ENCODE assay signal across 19 cellular contexts in the genomic region with DNA sequence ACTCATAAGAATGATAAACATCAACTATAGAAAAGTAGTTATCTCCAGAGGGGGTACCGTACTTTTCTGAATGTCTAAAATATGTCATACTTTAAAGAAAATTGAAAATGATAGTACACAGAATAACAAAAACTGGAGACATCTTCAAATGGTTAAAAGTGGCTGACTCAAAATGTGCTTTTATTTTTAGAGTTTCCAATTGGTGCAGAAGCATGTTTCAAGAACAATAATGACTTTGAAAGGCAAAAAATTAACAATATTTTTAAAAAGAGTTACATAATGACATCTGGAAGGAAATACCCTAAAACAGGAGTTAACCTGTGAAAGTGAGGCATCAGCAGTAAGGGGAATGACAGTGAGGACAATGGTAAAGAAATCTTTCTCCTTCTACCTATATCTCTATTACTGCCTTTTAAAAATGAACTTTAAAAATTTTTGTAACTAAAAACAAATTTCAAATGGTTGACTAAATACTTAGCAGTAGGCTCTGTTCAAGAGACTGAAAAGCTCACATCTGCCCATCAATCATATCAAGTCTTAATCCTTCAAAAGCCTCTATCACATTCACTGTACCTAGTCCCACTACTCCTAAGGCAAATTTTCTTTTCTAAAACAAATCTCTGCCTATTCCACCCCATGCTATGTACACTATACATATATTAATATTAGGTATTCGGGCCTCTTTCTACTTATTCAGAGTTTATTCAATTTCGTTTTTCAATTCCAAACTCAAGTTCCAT. TPM values are rescaled to one million over a fixed set of nuclear protein-coding genes. Genes with fewer than 3 reads are reported as not detected.
A peak's percentile ranks its signal among the peaks of the same experiment; 100 is the strongest.
DNase-seq lines count a peak whose midpoint lies in the region; ATAC-seq and TF ChIP-seq lines count a peak whose summit lies in the region.
"Had no signal": no experiment of that assay in that cellular context is flagged by ENCODE, and none has a peak within 500 bp of the region (broad histone marks: within the 10 kb centered on the region; RNA-seq: fewer than 3 reads in every experiment).

No MANE protein-coding gene starts in this region.

- peak; percentile 80 for ATAC-seq in GM21723 (IDR thresholded peaks at IDR 0.05; ENCODE audit: unreplicated experiment)
- ATAC-seq in HG03108 (IDR thresholded peaks at IDR 0.05; ENCODE audit: unreplicated experiment) = peak; percentile 63
- ATAC-seq in HG03025 (IDR thresholded peaks at IDR 0.05; ENCODE audit: low FRiP score, unreplicated experiment) = no peak
- ATAC-seq: activated CD8-positive, alpha-beta T cell treated with anti-CD3 and anti-CD28 coated beads for 36 hours; heart right ventricle had no signal

- H3K4me1 Mint-ChIP-seq in CD4-positive, alpha-beta memory T cell = no peaks in the 10 kb centered on the region
- no peaks in the 10 kb centered on the region for H3K4me1 Mint-ChIP-seq in glutamatergic neuron (ENCODE audit: low read depth, unreplicated experiment)

- intact Hi-C loops in CD4-positive, alpha-beta memory T cell (cut with micrococcal nuclease) = no loop called here

- H3K4me3 ChIP-seq in CD4-positive, alpha-beta memory T cell (ENCODE audit: low read length in 2 of 2) = no peak overlapping the region
- H3K4me3 ChIP-seq: heart right ventricle, testis had no signal

- POLR2A ChIA-PET in CD4-positive, alpha-beta memory T cell (lab: Charles Lee; ENCODE audit: partially characterized antibody) = no interaction called here

- no peak overlapping the region for H3K27ac ChIP-seq in CD4-positive, alpha-beta memory T cell (ENCODE audit: low read depth, low read length)
- H3K27ac ChIP-seq in substantia nigra (ENCODE audit: low read depth, low read length, poor library complexity, severe bottlenecking) = no peak overlapping the region
- H3K27ac ChIP-seq: 22Rv1, heart right ventricle, testis had no signal

- DNase-seq in NCI-H82 (lab: John Stamatoyannopoulos, UW) = peak; percentile 4
- no peak for DNase-seq in NCI-H82 treated with DMSO at 0.1 percent for 48 hours (lab: John Stamatoyannopoulos, UW; ENCODE audit: unreplicated experiment)
- no peak for DNase-seq in CD4-positive, alpha-beta memory T cell
- no peak for DNase-seq in substantia nigra (lab: John Stamatoyannopoulos, UW)
- no peak for DNase-seq in glutamatergic neuron
- DNase-seq: activated CD8-positive, alpha-beta T cell treated with anti-CD3 and anti-CD28 coated beads for 36 hours; activated naive CD4-positive, alpha-beta T cell treated with anti-CD3 and anti-CD28 coated beads for 36 hours; heart right ventricle; testis had no signal

- H3K36me3 Mint-ChIP-seq in CD4-positive, alpha-beta memory T cell = no peaks in the 10 kb centered on the region
- no peaks in the 10 kb centered on the region for H3K36me3 Mint-ChIP-seq in glutamatergic neuron (ENCODE audit: unreplicated experiment)

- no peak overlapping the region for H3K4me3 Mint-ChIP-seq in CD4-positive, alpha-beta memory T cell
- no peak overlapping the region for H3K4me3 Mint-ChIP-seq in glutamatergic neuron (ENCODE audit: unreplicated experiment)
- H3K4me3 Mint-ChIP-seq: activated CD8-positive, alpha-beta T cell treated with anti-CD3 and anti-CD28 coated beads for 36 hours; activated naive CD4-positive, alpha-beta T cell treated with anti-CD3 and anti-CD28 coated beads for 36 hours; T-helper 2 cell treated with Interferon-gamma antibody and Interleukin-4, amounts not matched to agents 5 μg/mL and 100 μg/mL, for 36 hours had no signal

- no peaks in the 10 kb centered on the region for H3K27me3 Mint-ChIP-seq in CD4-positive, alpha-beta memory T cell
- H3K27me3 Mint-ChIP-seq in glutamatergic neuron (ENCODE audit: unreplicated experiment) = no peaks in the 10 kb centered on the region
- H3K27me3 Mint-ChIP-seq: activated CD8-positive, alpha-beta T cell treated with anti-CD3 and anti-CD28 coated beads for 36 hours had no signal

- CTCF ChIA-PET in CD4-positive, alpha-beta memory T cell (lab: Charles Lee; ENCODE audit: partially characterized antibody) = no interaction called here

- H3K9me3 ChIP-seq in CD4-positive, alpha-beta memory T cell (ENCODE audit: control insufficient read depth in 1 of 2, low read length in 2 of 2) = no peaks in the 10 kb centered on the region
- H3K9me3 ChIP-seq: testis had no signal

- no peak overlapping the region for H3K27ac Mint-ChIP-seq in CD4-positive, alpha-beta memory T cell
- no peak overlapping the region for H3K27ac Mint-ChIP-seq in glutamatergic neuron (ENCODE audit: unreplicated experiment)
- H3K27ac Mint-ChIP-seq: activated CD8-positive, alpha-beta T cell treated with anti-CD3 and anti-CD28 coated beads for 36 hours; activated naive CD4-positive, alpha-beta T cell treated with anti-CD3 and anti-CD28 coated beads for 36 hours; T-helper 2 cell treated with Interferon-gamma antibody and Interleukin-4, amounts not matched to agents 5 μg/mL and 100 μg/mL, for 36 hours had no signal

- H3K36me3 ChIP-seq in CD4-positive, alpha-beta memory T cell (ENCODE audit: insufficient read depth, low read length) = no peaks in the 10 kb centered on the region
- H3K36me3 ChIP-seq: heart right ventricle had no signal

- TF ChIP-seq CTCF in glutamatergic neuron (IDR thresholded peaks at IDR 0.05; ENCODE audit: partially characterized antibody, unreplicated experiment) = no peak

- no peaks in the 10 kb centered on the region for H3K27me3 ChIP-seq in CD4-positive, alpha-beta memory T cell (ENCODE audit: insufficient read depth, low read length)
- H3K27me3 ChIP-seq: heart right ventricle, testis had no signal

- H3K9me3 Mint-ChIP-seq in CD4-positive, alpha-beta memory T cell = peaks cover 0 to 6% (median 0%) of the 10 kb centered on the region in 8 donors
- H3K9me3 Mint-ChIP-seq in glutamatergic neuron (ENCODE audit: unreplicated experiment) = no peaks in the 10 kb centered on the region
- H3K9me3 Mint-ChIP-seq: activated CD8-positive, alpha-beta T cell treated with anti-CD3 and anti-CD28 coated beads for 36 hours; activated naive CD4-positive, alpha-beta T cell treated with anti-CD3 and anti-CD28 coated beads for 36 hours; T-helper 2 cell treated with Interferon-gamma antibody and Interleukin-4, amounts not matched to agents 5 μg/mL and 100 μg/mL, for 36 hours had no signal

- no peaks in the 10 kb centered on the region for H3K4me1 ChIP-seq in CD4-positive, alpha-beta memory T cell (ENCODE audit: insufficient read depth, low read length)
- H3K4me1 ChIP-seq: heart right ventricle, testis had no signal

RNA-seq across cellular contexts. Expression of a gene that starts 3.0 kb away (rescaled TPM):
- not detected for total RNA-seq in CD4-positive, alpha-beta memory T cell
- not detected for polyA plus RNA-seq in CD4-positive, alpha-beta memory T cell
- not detected for total RNA-seq in glutamatergic neuron (ENCODE audit: unreplicated experiment)
- total RNA-seq: activated CD8-positive, alpha-beta T cell treated with anti-CD3 and anti-CD28 coated beads for 36 hours; activated naive CD4-positive, alpha-beta T cell treated with anti-CD3 and anti-CD28 coated beads for 36 hours; cardiac septum; endothelial cell of umbilical vein; heart right ventricle; RPMI7951 had no signal
- polyA plus RNA-seq: endothelial cell of umbilical vein, heart right ventricle, liver, neural cell had no signal

RNA-seq across cellular contexts. Expression of a gene that starts 55.6 kb away (rescaled TPM):
- total RNA-seq in CD4-positive, alpha-beta memory T cell = not detected
- not detected for polyA plus RNA-seq in CD4-positive, alpha-beta memory T cell
- total RNA-seq in glutamatergic neuron (ENCODE audit: unreplicated experiment) = not detected
- total RNA-seq: activated CD8-positive, alpha-beta T cell treated with anti-CD3 and anti-CD28 coated beads for 36 hours; activated naive CD4-positive, alpha-beta T cell treated with anti-CD3 and anti-CD28 coated beads for 36 hours; endothelial cell of umbilical vein; RPMI7951 had no signal
- polyA plus RNA-seq: neural cell had no signal
